In the genomic region with DNA sequence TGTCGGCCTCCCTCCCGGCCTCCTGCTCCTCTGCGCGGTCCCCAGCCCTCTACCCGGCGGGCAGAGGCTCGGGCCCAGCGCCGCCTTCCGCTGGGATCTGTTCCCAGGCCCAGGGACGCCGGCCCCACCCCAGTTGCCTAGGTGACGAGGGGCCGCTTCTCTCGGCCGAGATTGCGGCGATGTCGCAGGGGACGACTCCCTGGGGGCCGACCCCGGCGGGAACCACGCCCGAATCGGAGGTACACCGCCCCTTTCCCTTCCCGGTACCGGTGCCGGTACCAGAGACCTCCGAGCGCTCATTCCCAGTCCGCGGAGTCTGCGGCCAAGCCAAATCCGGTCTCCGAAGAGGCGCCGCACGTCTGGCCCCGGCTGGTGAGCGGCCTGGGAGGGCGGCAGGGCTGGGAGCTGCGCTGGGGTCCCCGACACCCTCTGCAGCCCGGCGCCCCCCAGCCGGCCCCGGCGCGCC, we compare ENCODE assay signal across 2 cellular contexts.
TF ChIP-seq lines count a peak whose summit lies in the region.

A gene with protein sequence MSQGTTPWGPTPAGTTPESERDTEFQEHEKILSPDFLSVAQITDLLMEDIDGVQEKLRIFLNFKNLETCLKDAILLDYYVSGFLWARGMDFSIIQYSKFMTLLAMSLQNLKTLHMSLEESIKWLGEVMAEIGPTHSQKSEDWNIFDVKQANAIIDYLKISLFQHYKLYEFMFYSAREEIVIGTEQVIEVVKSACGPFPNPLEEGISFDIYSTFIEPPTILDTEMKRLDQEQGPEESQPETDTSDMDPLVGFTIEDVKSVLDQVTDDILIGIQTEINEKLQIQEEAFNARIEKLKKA (plus strand): TSS at position 136 of the 466 bp plus-strand sequence. CDS start 44 bp downstream, at position 180.

TF ChIP-seq in H1, 55 proteins besides CTCF, POLR2A, EP300 and RAD21 (continued from another document and continues in another):
- TF ChIP-seq, protein P1, sequence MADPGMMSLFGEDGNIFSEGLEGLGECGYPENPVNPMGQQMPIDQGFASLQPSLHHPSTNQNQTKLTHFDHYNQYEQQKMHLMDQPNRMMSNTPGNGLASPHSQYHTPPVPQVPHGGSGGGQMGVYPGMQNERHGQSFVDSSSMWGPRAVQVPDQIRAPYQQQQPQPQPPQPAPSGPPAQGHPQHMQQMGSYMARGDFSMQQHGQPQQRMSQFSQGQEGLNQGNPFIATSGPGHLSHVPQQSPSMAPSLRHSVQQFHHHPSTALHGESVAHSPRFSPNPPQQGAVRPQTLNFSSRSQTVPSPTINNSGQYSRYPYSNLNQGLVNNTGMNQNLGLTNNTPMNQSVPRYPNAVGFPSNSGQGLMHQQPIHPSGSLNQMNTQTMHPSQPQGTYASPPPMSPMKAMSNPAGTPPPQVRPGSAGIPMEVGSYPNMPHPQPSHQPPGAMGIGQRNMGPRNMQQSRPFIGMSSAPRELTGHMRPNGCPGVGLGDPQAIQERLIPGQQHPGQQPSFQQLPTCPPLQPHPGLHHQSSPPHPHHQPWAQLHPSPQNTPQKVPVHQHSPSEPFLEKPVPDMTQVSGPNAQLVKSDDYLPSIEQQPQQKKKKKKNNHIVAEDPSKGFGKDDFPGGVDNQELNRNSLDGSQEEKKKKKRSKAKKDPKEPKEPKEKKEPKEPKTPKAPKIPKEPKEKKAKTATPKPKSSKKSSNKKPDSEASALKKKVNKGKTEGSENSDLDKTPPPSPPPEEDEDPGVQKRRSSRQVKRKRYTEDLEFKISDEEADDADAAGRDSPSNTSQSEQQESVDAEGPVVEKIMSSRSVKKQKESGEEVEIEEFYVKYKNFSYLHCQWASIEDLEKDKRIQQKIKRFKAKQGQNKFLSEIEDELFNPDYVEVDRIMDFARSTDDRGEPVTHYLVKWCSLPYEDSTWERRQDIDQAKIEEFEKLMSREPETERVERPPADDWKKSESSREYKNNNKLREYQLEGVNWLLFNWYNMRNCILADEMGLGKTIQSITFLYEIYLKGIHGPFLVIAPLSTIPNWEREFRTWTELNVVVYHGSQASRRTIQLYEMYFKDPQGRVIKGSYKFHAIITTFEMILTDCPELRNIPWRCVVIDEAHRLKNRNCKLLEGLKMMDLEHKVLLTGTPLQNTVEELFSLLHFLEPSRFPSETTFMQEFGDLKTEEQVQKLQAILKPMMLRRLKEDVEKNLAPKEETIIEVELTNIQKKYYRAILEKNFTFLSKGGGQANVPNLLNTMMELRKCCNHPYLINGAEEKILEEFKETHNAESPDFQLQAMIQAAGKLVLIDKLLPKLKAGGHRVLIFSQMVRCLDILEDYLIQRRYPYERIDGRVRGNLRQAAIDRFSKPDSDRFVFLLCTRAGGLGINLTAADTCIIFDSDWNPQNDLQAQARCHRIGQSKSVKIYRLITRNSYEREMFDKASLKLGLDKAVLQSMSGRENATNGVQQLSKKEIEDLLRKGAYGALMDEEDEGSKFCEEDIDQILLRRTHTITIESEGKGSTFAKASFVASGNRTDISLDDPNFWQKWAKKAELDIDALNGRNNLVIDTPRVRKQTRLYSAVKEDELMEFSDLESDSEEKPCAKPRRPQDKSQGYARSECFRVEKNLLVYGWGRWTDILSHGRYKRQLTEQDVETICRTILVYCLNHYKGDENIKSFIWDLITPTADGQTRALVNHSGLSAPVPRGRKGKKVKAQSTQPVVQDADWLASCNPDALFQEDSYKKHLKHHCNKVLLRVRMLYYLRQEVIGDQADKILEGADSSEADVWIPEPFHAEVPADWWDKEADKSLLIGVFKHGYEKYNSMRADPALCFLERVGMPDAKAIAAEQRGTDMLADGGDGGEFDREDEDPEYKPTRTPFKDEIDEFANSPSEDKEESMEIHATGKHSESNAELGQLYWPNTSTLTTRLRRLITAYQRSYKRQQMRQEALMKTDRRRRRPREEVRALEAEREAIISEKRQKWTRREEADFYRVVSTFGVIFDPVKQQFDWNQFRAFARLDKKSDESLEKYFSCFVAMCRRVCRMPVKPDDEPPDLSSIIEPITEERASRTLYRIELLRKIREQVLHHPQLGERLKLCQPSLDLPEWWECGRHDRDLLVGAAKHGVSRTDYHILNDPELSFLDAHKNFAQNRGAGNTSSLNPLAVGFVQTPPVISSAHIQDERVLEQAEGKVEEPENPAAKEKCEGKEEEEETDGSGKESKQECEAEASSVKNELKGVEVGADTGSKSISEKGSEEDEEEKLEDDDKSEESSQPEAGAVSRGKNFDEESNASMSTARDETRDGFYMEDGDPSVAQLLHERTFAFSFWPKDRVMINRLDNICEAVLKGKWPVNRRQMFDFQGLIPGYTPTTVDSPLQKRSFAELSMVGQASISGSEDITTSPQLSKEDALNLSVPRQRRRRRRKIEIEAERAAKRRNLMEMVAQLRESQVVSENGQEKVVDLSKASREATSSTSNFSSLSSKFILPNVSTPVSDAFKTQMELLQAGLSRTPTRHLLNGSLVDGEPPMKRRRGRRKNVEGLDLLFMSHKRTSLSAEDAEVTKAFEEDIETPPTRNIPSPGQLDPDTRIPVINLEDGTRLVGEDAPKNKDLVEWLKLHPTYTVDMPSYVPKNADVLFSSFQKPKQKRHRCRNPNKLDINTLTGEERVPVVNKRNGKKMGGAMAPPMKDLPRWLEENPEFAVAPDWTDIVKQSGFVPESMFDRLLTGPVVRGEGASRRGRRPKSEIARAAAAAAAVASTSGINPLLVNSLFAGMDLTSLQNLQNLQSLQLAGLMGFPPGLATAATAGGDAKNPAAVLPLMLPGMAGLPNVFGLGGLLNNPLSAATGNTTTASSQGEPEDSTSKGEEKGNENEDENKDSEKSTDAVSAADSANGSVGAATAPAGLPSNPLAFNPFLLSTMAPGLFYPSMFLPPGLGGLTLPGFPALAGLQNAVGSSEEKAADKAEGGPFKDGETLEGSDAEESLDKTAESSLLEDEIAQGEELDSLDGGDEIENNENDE (IDR thresholded peaks at IDR 0.05; ENCODE audit: insufficient replicate concordance, low read length): no peak
- TF ChIP-seq TAF1 (IDR thresholded peaks at IDR 0.05; ENCODE audit: low read depth, low read length) (no peak), TCF12 (IDR thresholded peaks at IDR 0.05; ENCODE audit: low read depth, low read length) (no peak), PHF8 (conservative IDR thresholded peaks at IDR 0.05; ENCODE audit: low read depth, low read length) (peak; percentile 25; the same call in 1 of the 2 replicates), ASH2L (IDR thresholded peaks at IDR 0.05; ENCODE audit: low read length) (peak; percentile 77), RNF2 (IDR thresholded peaks at IDR 0.05; ENCODE audit: borderline replicate concordance, low read depth, low read length, missing control alignments, poor library complexity, severe bottlenecking) (no peak), RFX5 (IDR thresholded peaks at IDR 0.05; ENCODE audit: borderline replicate concordance, low read depth, low read length) (no peak), TAF7 (optimal IDR thresholded peaks at IDR 0.05; ENCODE audit: borderline replicate concordance, low read depth, low read length) (no peak), POU5F1 (IDR thresholded peaks at IDR 0.05; ENCODE audit: low read depth, low read length) (no peak), KDM4A (IDR thresholded peaks at IDR 0.05; ENCODE audit: low read depth, low read length, severe bottlenecking) (peak; percentile 96), SP2 (IDR thresholded peaks at IDR 0.05; ENCODE audit: low read length) (no peak), RBBP5 (IDR thresholded peaks at IDR 0.05; ENCODE audit: borderline replicate concordance, low read depth, low read length) (peak; percentile 76; the same call in 1 of the 2 replicates), BACH1 (IDR thresholded peaks at IDR 0.05; ENCODE audit: low read length) (no peak), KDM1A (IDR thresholded peaks at IDR 0.05; ENCODE audit: borderline replicate concordance, low read length) (peak; percentile 13; the same call in 1 of the 2 replicates)
- TF ChIP-seq, protein P2, sequence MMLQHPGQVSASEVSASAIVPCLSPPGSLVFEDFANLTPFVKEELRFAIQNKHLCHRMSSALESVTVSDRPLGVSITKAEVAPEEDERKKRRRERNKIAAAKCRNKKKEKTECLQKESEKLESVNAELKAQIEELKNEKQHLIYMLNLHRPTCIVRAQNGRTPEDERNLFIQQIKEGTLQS (IDR thresholded peaks at IDR 0.05; ENCODE audit: insufficient read depth, low read depth, low read length): no peak

TF ChIP-seq in liver, 16 proteins besides CTCF, POLR2A, EP300 and RAD21 (continued from another document):
- TF ChIP-seq NR2F2 (IDR thresholded peaks at IDR 0.05): no peak
- TF ChIP-seq FOXA2 (IDR thresholded peaks at IDR 0.05): no peak
- TF ChIP-seq RXRA (IDR thresholded peaks at IDR 0.05): no peak
- no peak for TF ChIP-seq JUND (IDR thresholded peaks at IDR 0.05)
- TF ChIP-seq TAF1 (conservative IDR thresholded peaks at IDR 0.05): no peak
- TF ChIP-seq, protein P3, sequence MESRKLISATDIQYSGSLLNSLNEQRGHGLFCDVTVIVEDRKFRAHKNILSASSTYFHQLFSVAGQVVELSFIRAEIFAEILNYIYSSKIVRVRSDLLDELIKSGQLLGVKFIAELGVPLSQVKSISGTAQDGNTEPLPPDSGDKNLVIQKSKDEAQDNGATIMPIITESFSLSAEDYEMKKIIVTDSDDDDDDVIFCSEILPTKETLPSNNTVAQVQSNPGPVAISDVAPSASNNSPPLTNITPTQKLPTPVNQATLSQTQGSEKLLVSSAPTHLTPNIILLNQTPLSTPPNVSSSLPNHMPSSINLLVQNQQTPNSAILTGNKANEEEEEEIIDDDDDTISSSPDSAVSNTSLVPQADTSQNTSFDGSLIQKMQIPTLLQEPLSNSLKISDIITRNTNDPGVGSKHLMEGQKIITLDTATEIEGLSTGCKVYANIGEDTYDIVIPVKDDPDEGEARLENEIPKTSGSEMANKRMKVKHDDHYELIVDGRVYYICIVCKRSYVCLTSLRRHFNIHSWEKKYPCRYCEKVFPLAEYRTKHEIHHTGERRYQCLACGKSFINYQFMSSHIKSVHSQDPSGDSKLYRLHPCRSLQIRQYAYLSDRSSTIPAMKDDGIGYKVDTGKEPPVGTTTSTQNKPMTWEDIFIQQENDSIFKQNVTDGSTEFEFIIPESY (IDR thresholded peaks at IDR 0.05): no peak
- no peak for TF ChIP-seq HNF4G (IDR thresholded peaks at IDR 0.05)
- TF ChIP-seq, protein P2 (IDR thresholded peaks at IDR 0.05): no peak
- TF ChIP-seq YY1 (IDR thresholded peaks at IDR 0.05): no peak
- TF ChIP-seq, protein P4, sequence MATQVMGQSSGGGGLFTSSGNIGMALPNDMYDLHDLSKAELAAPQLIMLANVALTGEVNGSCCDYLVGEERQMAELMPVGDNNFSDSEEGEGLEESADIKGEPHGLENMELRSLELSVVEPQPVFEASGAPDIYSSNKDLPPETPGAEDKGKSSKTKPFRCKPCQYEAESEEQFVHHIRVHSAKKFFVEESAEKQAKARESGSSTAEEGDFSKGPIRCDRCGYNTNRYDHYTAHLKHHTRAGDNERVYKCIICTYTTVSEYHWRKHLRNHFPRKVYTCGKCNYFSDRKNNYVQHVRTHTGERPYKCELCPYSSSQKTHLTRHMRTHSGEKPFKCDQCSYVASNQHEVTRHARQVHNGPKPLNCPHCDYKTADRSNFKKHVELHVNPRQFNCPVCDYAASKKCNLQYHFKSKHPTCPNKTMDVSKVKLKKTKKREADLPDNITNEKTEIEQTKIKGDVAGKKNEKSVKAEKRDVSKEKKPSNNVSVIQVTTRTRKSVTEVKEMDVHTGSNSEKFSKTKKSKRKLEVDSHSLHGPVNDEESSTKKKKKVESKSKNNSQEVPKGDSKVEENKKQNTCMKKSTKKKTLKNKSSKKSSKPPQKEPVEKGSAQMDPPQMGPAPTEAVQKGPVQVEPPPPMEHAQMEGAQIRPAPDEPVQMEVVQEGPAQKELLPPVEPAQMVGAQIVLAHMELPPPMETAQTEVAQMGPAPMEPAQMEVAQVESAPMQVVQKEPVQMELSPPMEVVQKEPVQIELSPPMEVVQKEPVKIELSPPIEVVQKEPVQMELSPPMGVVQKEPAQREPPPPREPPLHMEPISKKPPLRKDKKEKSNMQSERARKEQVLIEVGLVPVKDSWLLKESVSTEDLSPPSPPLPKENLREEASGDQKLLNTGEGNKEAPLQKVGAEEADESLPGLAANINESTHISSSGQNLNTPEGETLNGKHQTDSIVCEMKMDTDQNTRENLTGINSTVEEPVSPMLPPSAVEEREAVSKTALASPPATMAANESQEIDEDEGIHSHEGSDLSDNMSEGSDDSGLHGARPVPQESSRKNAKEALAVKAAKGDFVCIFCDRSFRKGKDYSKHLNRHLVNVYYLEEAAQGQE (IDR thresholded peaks at IDR 0.05): no peak
